ENCODE assay signal across 8 cellular contexts in the genomic region with DNA sequence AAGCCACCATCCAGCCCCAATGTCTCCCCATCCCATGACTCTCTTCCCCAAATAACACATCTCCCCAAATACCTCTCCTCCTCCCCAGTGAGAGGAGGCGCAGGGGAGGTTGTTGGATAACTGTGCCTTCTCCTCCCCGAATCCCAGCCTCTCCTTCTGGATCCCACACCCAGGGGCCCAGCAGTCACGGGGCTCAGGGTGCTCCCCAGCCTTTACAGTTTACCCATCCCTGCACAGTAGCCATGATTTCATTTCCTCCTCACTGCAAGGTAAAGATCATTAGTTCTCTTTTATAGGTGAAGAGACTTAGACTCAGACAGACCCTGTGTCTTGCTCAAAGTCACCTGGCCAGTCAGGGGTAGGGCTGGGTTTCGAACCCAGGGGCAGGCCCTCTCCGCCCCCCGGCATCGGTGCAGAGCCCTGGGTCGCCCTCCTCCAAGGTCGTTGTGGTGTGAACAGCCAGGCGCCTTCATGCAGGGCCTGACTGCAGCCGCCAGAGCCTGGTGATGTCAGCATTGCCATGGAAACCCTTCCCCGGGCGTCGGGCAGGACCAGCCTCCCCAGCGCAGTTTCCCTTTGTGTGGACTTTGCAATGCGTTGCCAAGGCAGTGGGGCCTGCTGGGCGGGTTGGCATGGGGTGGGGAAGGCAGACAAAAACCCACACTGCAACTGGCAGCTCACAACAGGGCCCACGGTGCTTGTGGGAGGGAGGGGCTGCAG. TPM values are rescaled to one million over a fixed set of nuclear protein-coding genes. Genes with fewer than 3 reads are reported as not detected.
DNase-seq lines count a peak whose midpoint lies in the region; TF ChIP-seq lines count a peak whose summit lies in the region.

No MANE protein-coding gene starts in this region.

- no peaks in the 10 kb centered on the region for H3K36me3 Mint-ChIP-seq in activated CD4-positive, alpha-beta T cell treated with anti-CD3 and anti-CD28 coated beads, Interleukin-2, amount 10 ng/mL, durations not matched to agents 24 days and 14 days (ENCODE audit: low read depth)

- DNase-seq in AG09319 (ENCODE audit: extremely low read depth, low read depth) (peak; percentile 42), H4 (ENCODE audit: low spot score) (peak; percentile 93), NCI-H2196 treated with DMSO at 0.1 percent for 48 hours (lab: John Stamatoyannopoulos, UW; ENCODE audit: unreplicated experiment) (peak; percentile 95), cerebellum (ENCODE audit: low spot score) (peak; percentile 99), islet precursor cell (peak; percentile 97)
- DNase-seq in activated CD4-positive, alpha-beta T cell treated with anti-CD3 and anti-CD28 coated beads, Interleukin-2, amount 10 ng/mL, durations not matched to agents 24 days and 14 days: peak; percentile 95
- DNase-seq in stimulated activated CD4-positive, alpha-beta T cell treated with anti-CD3 and anti-CD28 coated beads, Interleukin-12 subunit alpha, Interleukin-12 subunit beta, amount 100 ng/mL, for 24 hours (ENCODE audit: low read depth in 2 of 2): peak; percentile 51 to 69
- no peak for DNase-seq in NK-92 treated with Interleukin-12 subunit alpha and Interleukin-12 subunit beta, amount 100 ng/mL, for 24 hours (lab: John Stamatoyannopoulos, UW)

- no peaks in the 10 kb centered on the region for H3K9me3 Mint-ChIP-seq in activated CD4-positive, alpha-beta T cell treated with anti-CD3 and anti-CD28 coated beads, Interleukin-2, amount 10 ng/mL, durations not matched to agents 24 days and 14 days

- H3K4me1 Mint-ChIP-seq in activated CD4-positive, alpha-beta T cell treated with anti-CD3 and anti-CD28 coated beads, Interleukin-2, amount 10 ng/mL, durations not matched to agents 24 days and 14 days: peaks cover 34% of the 10 kb centered on the region

- TF ChIP-seq CTCF in AG09319 (IDR thresholded peaks at IDR 0.05; ENCODE audit: low read depth, low read length): no peak

- peak overlapping the region; percentile 93 for H3K27ac Mint-ChIP-seq in activated CD4-positive, alpha-beta T cell treated with anti-CD3 and anti-CD28 coated beads, Interleukin-2, amount 10 ng/mL, durations not matched to agents 24 days and 14 days

- intact Hi-C loops in activated CD4-positive, alpha-beta T cell treated with anti-CD3 and anti-CD28 coated beads, Interleukin-2, amount 10 ng/mL, durations not matched to agents 24 days and 14 days (cut with micrococcal nuclease): loop anchor here (1.0 to 2.0 kb wide), 2 partner anchors 25 to 53 kb away; a partner anchor contains a TSS

- H3K27me3 Mint-ChIP-seq in activated CD4-positive, alpha-beta T cell treated with anti-CD3 and anti-CD28 coated beads, Interleukin-2, amount 10 ng/mL, durations not matched to agents 24 days and 14 days: no peaks in the 10 kb centered on the region

- peak overlapping the region; percentile 77 for H3K4me3 Mint-ChIP-seq in activated CD4-positive, alpha-beta T cell treated with anti-CD3 and anti-CD28 coated beads, Interleukin-2, amount 10 ng/mL, durations not matched to agents 24 days and 14 days

RNA-seq across cellular contexts. Expression of a gene that starts 53.3 kb away (rescaled TPM):
- total RNA-seq in H4 (2014; rRNA removed; shearing (Covaris generic)): 3.1 and 7.0 TPM in 2 replicates
- total RNA-seq in activated CD4-positive, alpha-beta T cell treated with anti-CD3 and anti-CD28 coated beads, Interleukin-2, amount 10 ng/mL, durations not matched to agents 24 days and 14 days: 29.0 and 30.1 TPM in 2 replicates
- 13.0 TPM for total RNA-seq in cerebellum
